19 cellular contexts compared by ENCODE assay signal in the genomic region with DNA sequence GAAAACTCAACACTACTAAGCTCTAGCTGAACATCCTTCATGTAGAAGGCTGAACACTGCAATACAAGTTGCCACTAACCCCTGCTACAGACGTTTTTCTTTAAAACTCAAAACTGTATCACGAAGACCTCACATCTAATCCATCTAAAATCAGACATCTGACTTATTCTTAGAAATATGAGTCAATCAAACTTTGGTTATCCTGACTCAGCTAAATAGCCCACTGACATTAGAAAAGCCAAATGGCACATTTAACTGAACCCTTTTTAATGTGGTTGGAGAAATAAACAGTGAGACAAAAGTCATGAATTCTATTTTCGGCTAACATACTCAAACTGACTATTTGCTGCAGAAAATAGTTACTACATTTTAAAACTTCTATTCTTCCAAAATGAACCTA. TPM values are rescaled to one million over a fixed set of nuclear protein-coding genes. Genes with fewer than 3 reads are reported as not detected.
DNase-seq lines count a peak whose midpoint lies in the region; ATAC-seq, FAIRE-seq and TF ChIP-seq lines count a peak whose summit lies in the region.
"Had no signal": no experiment of that assay in that cellular context is flagged by ENCODE, and none has a peak within 500 bp of the region (broad histone marks: within the 10 kb centered on the region; RNA-seq: fewer than 3 reads in every experiment).

No MANE protein-coding gene starts in this region.

- H3K27ac ChIP-seq in left ventricle myocardium inferior (replicated peaks) (peak overlapping the region; percentile 66), K562 (ENCODE audit: extremely low read depth, low read depth, low read length) (no peak overlapping the region), MM.1S (ENCODE audit: low read length) (no peak overlapping the region)

- POLR2A ChIA-PET in K562 (lab: Yijun Ruan, JAX) = no interaction called here

- in situ Hi-C loops in K562 (cut with MboI) = no loop called here
- in situ Hi-C loops in HAP-1 (cut with MboI; ENCODE audit: low sequenced_read_pairs) = no loop called here

- no peaks in the 10 kb centered on the region for H3F3A ChIP-seq in MM.1S (ENCODE audit: insufficient read depth, low read length)

- intact Hi-C loops in left ventricle myocardium inferior (cut with micrococcal nuclease) = no loop called here
- intact Hi-C loops in cardiac septum (cut with DNase I) = loop anchor here (2.0 kb wide), 1 partner anchor 22 kb away; no protein-coding TSS in a partner anchor
- intact Hi-C loops in K562 (cut with micrococcal nuclease) = no loop called here

- peaks cover 16% of the 10 kb centered on the region for H3K36me3 ChIP-seq in left ventricle myocardium inferior
- no peaks in the 10 kb centered on the region for H3K36me3 ChIP-seq in K562 (ENCODE audit: control insufficient read depth, insufficient read depth, low read length)
- peaks cover 3% of the 10 kb centered on the region; the same call in 1 of the 2 replicates for H3K36me3 ChIP-seq in HAP-1 (replicated peaks)
- no peaks in the 10 kb centered on the region for H3K36me3 ChIP-seq in MM.1S (replicated peaks; ENCODE audit: insufficient read depth, low read length)
- H3K36me3 ChIP-seq: prostate gland had no signal

- H2AFZ ChIP-seq in K562 (ENCODE audit: low read depth, low read length) = no peak overlapping the region
- no peak overlapping the region for H2AFZ ChIP-seq in MM.1S (ENCODE audit: low read length)

- 0% methylated on average over 3 of the region's 3 CpGs for WGBS in K562 (ENCODE audit: insufficient coverage, low coverage, missing lambda C conversion rate)

- no peak for DNase-seq in left ventricle myocardium inferior
- no peak for DNase-seq in cardiac septum (ENCODE audit: low spot score)
- DNase-seq in K562 (ENCODE audit: extremely low read depth in 1 of 4, low spot score in 3 of 4) = no peak
- DNase-seq in myocyte (ENCODE audit: low read depth) = peak; percentile 61
- DNase-seq in HAP-1 (ENCODE audit: low spot score in 2 of 2) = no peak
- no peak for DNase-seq in NCI-H1105 treated with DMSO at 0.1 percent for 48 hours (lab: John Stamatoyannopoulos, UW)
- no peak for DNase-seq in MM.1S
- no peak for DNase-seq in stimulated activated naive CD4-positive, alpha-beta T cell (lab: John Stamatoyannopoulos, UW)
- DNase-seq: activated CD8-positive, alpha-beta memory T cell treated with anti-CD3 and anti-CD28 coated beads for 24 hours; activated naive CD8-positive, alpha-beta T cell treated with anti-CD3 and anti-CD28 coated beads, Interleukin-2, amount 50 U/mL, for 24 hours; CD4-positive, alpha-beta memory T cell; DND-41; foreskin fibroblast; naive B cell; NCI-H1417 treated with DMSO at 0.1 percent for 48 hours; NCI-H2227 treated with DMSO at 0.1 percent for 48 hours; stimulated activated naive B cell treated with anti-CD40 and anti-IgM and Interleukin-4, amounts not matched to agents 10 μg/mL and 1 μg/mL and 100 μg/mL, for 72 hours had no signal

- H3K4me1 ChIP-seq in left ventricle myocardium inferior (peaks cover 55% of the 10 kb centered on the region), K562 (replicated peaks in 1 of 2; ENCODE audit: control insufficient read depth in 2 of 2, insufficient read depth in 2 of 2, low read length in 2 of 2) (no peaks in the 10 kb centered on the region), HAP-1 (peaks cover 35% of the 10 kb centered on the region), MM.1S (ENCODE audit: low read length) (peaks cover 11% of the 10 kb centered on the region; the same call in 1 of the 2 replicates)

- ATAC-seq in K562 = no peak
- ATAC-seq: activated naive CD8-positive, alpha-beta T cell treated with anti-CD3 and anti-CD28 coated beads, Interleukin-2, amount 50 U/mL, for 24 hours; stimulated activated naive B cell treated with anti-CD40 and anti-IgM and Interleukin-4, amounts not matched to agents 10 μg/mL and 1 μg/mL and 100 μg/mL, for 72 hours had no signal

- no peak for TF ChIP-seq POLR2A in K562 (conservative IDR thresholded peaks at IDR 0.05)

- H3K9me1 ChIP-seq in K562 (ENCODE audit: control insufficient read depth, insufficient read depth, low read length) = no peaks in the 10 kb centered on the region

- no peaks in the 10 kb centered on the region for H4K20me1 ChIP-seq in K562 (replicated peaks; ENCODE audit: control insufficient read depth, insufficient read depth, low read length)
- H4K20me1 ChIP-seq in MM.1S (ENCODE audit: insufficient read depth, low read length) = no peaks in the 10 kb centered on the region

- H3K79me2 ChIP-seq in K562 (ENCODE audit: control insufficient read depth, insufficient read depth, low read length) (no peaks in the 10 kb centered on the region), MM.1S (ENCODE audit: low read length) (no peaks in the 10 kb centered on the region)

- no peak for TF ChIP-seq RAD21 in K562 (CRISPR knock-in tag; conservative IDR thresholded peaks at IDR 0.05 in 1 of 2, IDR thresholded peaks at IDR 0.05 in 1 of 2)

- TF ChIP-seq CTCF in left ventricle myocardium inferior (IDR thresholded peaks at IDR 0.05; ENCODE audit: borderline replicate concordance) (no peak), K562 (IDR thresholded peaks at IDR 0.05 in 2 of 3, conservative IDR thresholded peaks at IDR 0.05 in 1 of 3; ENCODE audit: insufficient read depth in 2 of 3, low read depth in 1 of 3, low read length in 3 of 3) (no peak), MM.1S (IDR thresholded peaks at IDR 0.05; ENCODE audit: low read length) (no peak)

- no peak overlapping the region for H3K9ac ChIP-seq in K562 (ENCODE audit: insufficient read depth in 1 of 2, low read depth in 2 of 2, low read length in 2 of 2)
- no peak overlapping the region for H3K9ac ChIP-seq in MM.1S (ENCODE audit: low read length)

- CTCF ChIA-PET in K562 (lab: Yijun Ruan, JAX; ENCODE audit: low intra/inter-chr PET ratio) = no interaction called here

- H3K27me3 ChIP-seq in left ventricle myocardium inferior (ENCODE audit: low read depth) (no peaks in the 10 kb centered on the region), K562 (ENCODE audit: control insufficient read depth in 2 of 2, insufficient read depth in 2 of 2, low read length in 2 of 2) (no peaks in the 10 kb centered on the region), HAP-1 (ENCODE audit: low read depth) (no peaks in the 10 kb centered on the region), MM.1S (replicated peaks; ENCODE audit: insufficient read depth, low read length) (no peaks in the 10 kb centered on the region)

- FAIRE-seq in K562 (lab: Jason Lieb, UNC) = no peak
- FAIRE-seq: H1 had no signal

- H3K9me2 ChIP-seq in MM.1S (replicated peaks; ENCODE audit: insufficient read depth, low read length) = no peaks in the 10 kb centered on the region

- no peak overlapping the region for H3K4me3 ChIP-seq in left ventricle myocardium inferior
- no peak overlapping the region for H3K4me3 ChIP-seq in K562
- H3K4me3 ChIP-seq in HAP-1 = no peak overlapping the region
- no peak overlapping the region for H3K4me3 ChIP-seq in MM.1S (ENCODE audit: low read length)
- H3K4me3 ChIP-seq: prostate gland had no signal

- TF ChIP-seq EP300 in K562 (IDR thresholded peaks at IDR 0.05; ENCODE audit: low read length) = no peak

- BruUV-seq in K562 (replicated peaks; lab: Mats Ljungman, UMichigan) = no TSS peak

- H3K4me2 ChIP-seq in K562 (ENCODE audit: insufficient read depth, low read length) (no peak overlapping the region), MM.1S (ENCODE audit: low read depth, low read length) (no peak overlapping the region)

- H3K9me3 ChIP-seq in left ventricle myocardium inferior (replicated peaks) = no peaks in the 10 kb centered on the region
- H3K9me3 ChIP-seq in K562 (replicated peaks; ENCODE audit: control insufficient read depth, insufficient read depth, low read depth, low read length) = no peaks in the 10 kb centered on the region
- no peaks in the 10 kb centered on the region for H3K9me3 ChIP-seq in HAP-1
- no peaks in the 10 kb centered on the region for H3K9me3 ChIP-seq in MM.1S (replicated peaks; ENCODE audit: insufficient read depth, low read length)
- H3K9me3 ChIP-seq: prostate gland had no signal

TF ChIP-seq in K562, 482 proteins besides CTCF, POLR2A, EP300 and RAD21 (continues in another document):
- TF ChIP-seq TEAD4 (IDR thresholded peaks at IDR 0.05; ENCODE audit: low read length) (no peak), TEAD4 (CRISPR knock-in tag; IDR thresholded peaks at IDR 0.05; ENCODE audit: borderline replicate concordance) (no peak)

RNA-seq across cellular contexts. Expression of gene WLS, which starts 35.6 kb away (rescaled TPM):
- total RNA-seq in left ventricle myocardium inferior (113 TPM), cardiac septum (78.0 TPM), K562 (2014; rRNA removed) (not detected in 2 replicates), K562 (2014; rRNA removed; fragmentation: Illumina TruSeq; extraction: Trizol) (not detected in 2 replicates), K562 (2015; rRNA removed; fragmentation: Illumina TruSeq; extraction: Trizol) (not detected in 2 replicates), K562 (2021) (0.47 and 0.56 TPM in 2 replicates), myocyte (34.7 and 46.5 TPM in 2 replicates)
- not detected in 2 replicates for total RNA-seq in K562 (2011; cell fraction: chromatin; rRNA removed; ENCODE audit: low replicate concordance)
- total RNA-seq in K562 (2011; cell fraction: nucleolus; rRNA removed) = not detected in 2 replicates
- total RNA-seq in K562 (2011; cell fraction: nucleoplasm; rRNA removed) = not detected in 2 replicates
- polyA plus RNA-seq in K562 (2011; rRNA removed) (not detected in 2 replicates), K562 (2014; fragmentation: Illumina TruSeq; extraction: Trizol) (not detected in 2 replicates), K562 (2014; fragmentation: Nextera tagmentation; extraction: Ambion mirVana) (not detected), K562 (2014; rRNA removed) (not detected in 2 replicates)
- not detected in 2 replicates for polyA plus RNA-seq in K562 (2011; cell fraction: cytosol; rRNA removed)
- polyA plus RNA-seq in K562 (2011; cell fraction: nucleus; rRNA removed) = not detected in 2 replicates
- not detected in 2 replicates for polyA plus RNA-seq in K562 (2012)
- not detected in 2 replicates for polyA minus RNA-seq in K562 (2011; rRNA and poly(A)+ RNA removed)
- polyA minus RNA-seq in K562 (2011; cell fraction: cytosol; rRNA and poly(A)+ RNA removed) = 2.0 TPM in 1 of 2 replicates, not detected in the other
- polyA minus RNA-seq in K562 (2011; cell fraction: nucleus; rRNA and poly(A)+ RNA removed) = not detected in 2 replicates
- 68.2 TPM for polyA plus RNA-seq in myocyte (2012)
- total RNA-seq: CD4-positive, alpha-beta memory T cell had no signal
- polyA plus RNA-seq: CD4-positive, alpha-beta memory T cell had no signal

Comparison
In these comparisons a context has a peak if more than half of its experiments do, and no peak if none do; other contexts are left out.
1. RNA of gene WLS, which starts 35.6 kb away (total RNA-seq): 113 TPM in left ventricle myocardium inferior (single experiment), 78.0 TPM in cardiac septum (single experiment) and 34.7 to 46.5 TPM in myocyte; 0.47 to 0.56 TPM in K562; every median in the first group is over 10 times any median in the second.